In genomic region chr11:14520086-14520901, GRCh38 we compare ENCODE assay signal across 8 cellular contexts. TPM values are rescaled to one million over a fixed set of nuclear protein-coding genes. Genes with fewer than 3 reads are reported as not detected.
DNase-seq lines count a peak whose midpoint lies in the region; ATAC-seq and TF ChIP-seq lines count a peak whose summit lies in the region.

Gene PSMA1, minus strand, starts transcription at chr11:14520386. Its CDS starts 87 bp downstream, at chr11:14520299.

- H3K9me2 ChIP-seq in SK-N-SH = no peaks in the 10 kb centered on the region

- POLR2A ChIA-PET in SK-N-SH (lab: Yijun Ruan, JAX) = interaction anchor here (1.2 to 1.7 kb wide), 3 partner anchors 20 to 372 kb away, joined by 7 to 12 read pairs (median 8); partner anchors contain the start of genes COPB1, CYP2R1 and PDE3B

- WGBS in SK-N-SH (ENCODE audit: low lambda C conversion rate) = under 1% methylated on average over 48 of the region's 55 CpGs

- H3F3A ChIP-seq in SK-N-SH (replicated peaks; ENCODE audit: insufficient read depth) = no peaks in the 10 kb centered on the region

- H3K27me3 ChIP-seq in GM06990 (replicated peaks; ENCODE audit: control insufficient read depth, insufficient read depth, low read length) (no peaks in the 10 kb centered on the region), SK-N-SH (ENCODE audit: insufficient read depth) (no peaks in the 10 kb centered on the region)

- peaks cover 2% of the 10 kb centered on the region for H3K36me3 ChIP-seq in GM06990 (ENCODE audit: control insufficient read depth, insufficient read depth, low read length)
- peaks cover 10 to 31% of the 10 kb centered on the region in 2 experiments for H3K36me3 ChIP-seq in SK-N-SH (replicated peaks in 1 of 2; ENCODE audit: control insufficient read depth in 1 of 2, insufficient read depth in 2 of 2, low read length in 1 of 2)

- peak within 1 kb of the TSS; percentile 98 for H2AFZ ChIP-seq in SK-N-SH (ENCODE audit: low read depth)

- peak; percentile 89 for ATAC-seq in HG02571 (IDR thresholded peaks at IDR 0.05; ENCODE audit: unreplicated experiment)

- peak within 1 kb of the TSS; percentile 89 for H3K4me3 ChIP-seq in GM06990 (replicated peaks; ENCODE audit: low read depth, low read length)
- H3K4me3 ChIP-seq in SK-N-SH (ENCODE audit: low read depth in 2 of 2, low read length in 1 of 2) = peak within 1 kb of the TSS; percentile 81 to 85

- DNase-seq in GM06990 (ENCODE audit: extremely low read depth, insufficient read length) (peak; percentile 90), NCI-H1048 (lab: John Stamatoyannopoulos, UW) (peak; percentile 89), SK-N-SH (peak; percentile 85), globus pallidus (ENCODE audit: low spot score) (peak; percentile 92), occipital lobe (lab: John Stamatoyannopoulos, UW) (peak; percentile 92)
- peak; percentile 92 for DNase-seq in activated naive CD4-positive, alpha-beta T cell treated with anti-CD3 and anti-CD28 coated beads, Interleukin-2, amount 50 U/mL, for 16 hours

- H3K9ac ChIP-seq in SK-N-SH = peak within 1 kb of the TSS; percentile 96

- TF ChIP-seq EP300 in SK-N-SH (IDR thresholded peaks at IDR 0.05; ENCODE audit: borderline replicate concordance in 1 of 2, low read depth in 1 of 2, low read length in 1 of 2) = peak in 1 of 2 experiments; percentile 55; a peak in 1 of 4 replicates

- TF ChIP-seq RAD21 in SK-N-SH (IDR thresholded peaks at IDR 0.05; ENCODE audit: low read length) = no peak

- peaks cover 43% of the 10 kb centered on the region for H3K79me2 ChIP-seq in SK-N-SH (ENCODE audit: insufficient read depth)

- peak within 1 kb of the TSS; percentile 89 to 92 for H3K27ac ChIP-seq in SK-N-SH (ENCODE audit: low read depth in 2 of 2, low read length in 1 of 2)
- H3K27ac ChIP-seq in temporal lobe (ENCODE audit: low read depth, low read length) = peak within 1 kb of the TSS; percentile 89

- peak within 1 kb of the TSS; percentile 77 for H3K4me2 ChIP-seq in SK-N-SH

- CTCF ChIA-PET in SK-N-SH (lab: Yijun Ruan, JAX) = interaction anchor here (0.6 to 1.5 kb wide), 3 partner anchors 65 to 388 kb away, joined by 3 to 4 read pairs (median 3); no protein-coding TSS in a partner anchor

- no peaks in the 10 kb centered on the region for H4K20me1 ChIP-seq in SK-N-SH (ENCODE audit: insufficient read depth)

- TF ChIP-seq CTCF in GM06990 (IDR thresholded peaks at IDR 0.05; ENCODE audit: insufficient read depth, low read length, poor library complexity, severe bottlenecking) (no peak), SK-N-SH (IDR thresholded peaks at IDR 0.05) (0 out of 2 replicates have a peak, but pooled peaks have one; percentile 9)

- no peaks in the 10 kb centered on the region for H3K9me3 ChIP-seq in SK-N-SH

- H3K4me1 ChIP-seq in SK-N-SH (ENCODE audit: control insufficient read depth in 1 of 2, insufficient read depth in 2 of 2, low read depth in 1 of 2, low read length in 1 of 2) = peaks cover 0 to 4% of the 10 kb centered on the region in 2 experiments; a peak in 2 of 4 replicates

TF ChIP-seq in SK-N-SH, 30 proteins besides CTCF, POLR2A, EP300 and RAD21 (continues in another document):
- TF ChIP-seq GATA2 (CRISPR knock-in tag; IDR thresholded peaks at IDR 0.05) (no peak), SIN3A (IDR thresholded peaks at IDR 0.05; ENCODE audit: borderline replicate concordance, low read depth, low read length) (peak; percentile 93), TEAD4 (IDR thresholded peaks at IDR 0.05; ENCODE audit: borderline replicate concordance, insufficient read depth) (no peak), TCF12 (IDR thresholded peaks at IDR 0.05) (peak; percentile 54; the same call in 1 of the 2 replicates), RXRA (IDR thresholded peaks at IDR 0.05; ENCODE audit: borderline replicate concordance, low read depth) (no peak), FOXJ3 (CRISPR knock-in tag; IDR thresholded peaks at IDR 0.05) (no peak), FOSL2 (IDR thresholded peaks at IDR 0.05; ENCODE audit: borderline replicate concordance, low read depth) (peak; percentile 29; the same call in 1 of the 2 replicates), ZBTB33 (IDR thresholded peaks at IDR 0.05; ENCODE audit: borderline replicate concordance, low read depth) (peak; percentile 62; the same call in 1 of the 2 replicates), GABPA (IDR thresholded peaks at IDR 0.05; ENCODE audit: low read depth) (peak; percentile 46), RCOR1 (IDR thresholded peaks at IDR 0.05; ENCODE audit: low read length) (peak; percentile 72), YY1 (IDR thresholded peaks at IDR 0.05; ENCODE audit: low read depth) (peak; percentile 84), JUND (IDR thresholded peaks at IDR 0.05) (no peak), FOXM1 (IDR thresholded peaks at IDR 0.05; ENCODE audit: low read depth) (no peak), REST (IDR thresholded peaks at IDR 0.05; ENCODE audit: low read depth, low read length) (peak; percentile 68), MXI1 (IDR thresholded peaks at IDR 0.05; ENCODE audit: low read depth, low read length) (peak; percentile 44; the same call in 1 of the 2 replicates), ELF1 (IDR thresholded peaks at IDR 0.05) (peak; percentile 72), EZH2phosphoT487 (IDR thresholded peaks at IDR 0.05; ENCODE audit: borderline replicate concordance, low read depth) (no peak)
- TF ChIP-seq, protein P1, sequence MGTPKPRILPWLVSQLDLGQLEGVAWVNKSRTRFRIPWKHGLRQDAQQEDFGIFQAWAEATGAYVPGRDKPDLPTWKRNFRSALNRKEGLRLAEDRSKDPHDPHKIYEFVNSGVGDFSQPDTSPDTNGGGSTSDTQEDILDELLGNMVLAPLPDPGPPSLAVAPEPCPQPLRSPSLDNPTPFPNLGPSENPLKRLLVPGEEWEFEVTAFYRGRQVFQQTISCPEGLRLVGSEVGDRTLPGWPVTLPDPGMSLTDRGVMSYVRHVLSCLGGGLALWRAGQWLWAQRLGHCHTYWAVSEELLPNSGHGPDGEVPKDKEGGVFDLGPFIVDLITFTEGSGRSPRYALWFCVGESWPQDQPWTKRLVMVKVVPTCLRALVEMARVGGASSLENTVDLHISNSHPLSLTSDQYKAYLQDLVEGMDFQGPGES (IDR thresholded peaks at IDR 0.05; ENCODE audit: low read depth, low read length) = 0 out of 2 replicates have a peak, but pooled peaks have one; percentile 2
- TF ChIP-seq, protein P2, sequence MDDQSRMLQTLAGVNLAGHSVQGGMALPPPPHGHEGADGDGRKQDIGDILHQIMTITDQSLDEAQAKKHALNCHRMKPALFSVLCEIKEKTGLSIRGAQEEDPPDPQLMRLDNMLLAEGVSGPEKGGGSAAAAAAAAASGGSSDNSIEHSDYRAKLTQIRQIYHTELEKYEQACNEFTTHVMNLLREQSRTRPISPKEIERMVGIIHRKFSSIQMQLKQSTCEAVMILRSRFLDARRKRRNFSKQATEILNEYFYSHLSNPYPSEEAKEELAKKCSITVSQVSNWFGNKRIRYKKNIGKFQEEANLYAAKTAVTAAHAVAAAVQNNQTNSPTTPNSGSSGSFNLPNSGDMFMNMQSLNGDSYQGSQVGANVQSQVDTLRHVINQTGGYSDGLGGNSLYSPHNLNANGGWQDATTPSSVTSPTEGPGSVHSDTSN (IDR thresholded peaks at IDR 0.05) = peak; percentile 47
- TF ChIP-seq, protein P3, sequence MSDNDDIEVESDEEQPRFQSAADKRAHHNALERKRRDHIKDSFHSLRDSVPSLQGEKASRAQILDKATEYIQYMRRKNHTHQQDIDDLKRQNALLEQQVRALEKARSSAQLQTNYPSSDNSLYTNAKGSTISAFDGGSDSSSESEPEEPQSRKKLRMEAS (IDR thresholded peaks at IDR 0.05; ENCODE audit: low read depth) = peak; percentile 86

RNA-seq across cellular contexts. Expression of gene PSMA1, which starts in this region (rescaled TPM):
- 166 and 226 TPM in 2 replicates for polyA plus RNA-seq in SK-N-SH (2012; rRNA removed)
- 185 and 231 TPM in 2 replicates for polyA plus RNA-seq in SK-N-SH (2012; cell fraction: cytosol; rRNA removed)
- 287 and 471 TPM in 2 replicates for polyA plus RNA-seq in SK-N-SH (2012; cell fraction: nucleus; rRNA removed)
- total RNA-seq in occipital lobe (153 TPM), temporal lobe (95.1 TPM)

Comparison
In these comparisons a context has a peak if more than half of its experiments do, and no peak if none do; other contexts are left out.
1. Peak in every context shown above with its lines: DNase-seq, ATAC-seq, H3K4me3 ChIP-seq and H3K27ac ChIP-seq.